Comparison of ENCODE assay signal across 25 cellular contexts in genomic region chr17:28733346-28733745, GRCh38. TPM values are rescaled to one million over a fixed set of nuclear protein-coding genes. Genes with fewer than 3 reads are reported as not detected.
"Had no signal": no experiment of that assay in that cellular context is flagged by ENCODE, and none has a peak within 500 bp of the region (broad histone marks: within the 10 kb centered on the region; RNA-seq: fewer than 3 reads in every experiment).

No MANE protein-coding gene starts in this region.

- ATAC-seq: gastrocnemius medialis; naive thymus-derived CD4-positive, alpha-beta T cell; pancreas; psoas muscle; stimulated activated effector memory CD8-positive, alpha-beta T cell treated with anti-CD3 and anti-CD28 coated beads, Interleukin-12 subunit alpha, Interleukin-12 subunit beta, amount 100 ng/mL, for 72 hours had no signal

- H3K27me3 ChIP-seq: ascending aorta, gastrocnemius medialis, pancreas, sigmoid colon, suprapubic skin, tibial artery had no signal

- H3K4me3 ChIP-seq: ascending aorta, gastrocnemius medialis, pancreas, psoas muscle, sigmoid colon, suprapubic skin, tibial artery had no signal

- DNase-seq: activated CD4-positive, alpha-beta memory T cell treated with anti-CD3 and anti-CD28 coated beads, Interleukin-2, amount 10 ng/mL, durations not matched to agents 7 days and 5 days; activated CD4-positive, alpha-beta T cell treated with anti-CD3 and anti-CD28 coated beads for 1 hour; activated CD4-positive, alpha-beta T cell treated with anti-CD3 and anti-CD28 coated beads, Interleukin-2, amount 10 ng/mL, durations not matched to agents 7 days and 5 days; activated CD8-positive, alpha-beta memory T cell treated with anti-CD3 and anti-CD28 coated beads, Interleukin-2, amount 50 U/mL, for 48 hours; activated gamma-delta T cell; activated naive CD4-positive, alpha-beta T cell treated with anti-CD3 and anti-CD28 coated beads, Interleukin-2, amount 10 ng/mL, durations not matched to agents 7 days and 5 days; activated naive CD8-positive, alpha-beta T cell treated with anti-CD3 and anti-CD28 coated beads, Interleukin-2, amount 10 ng/mL, durations not matched to agents 7 days and 5 days; activated T-cell treated with anti-CD3 and anti-CD28 coated beads, Interleukin-2, amount 50 U/mL, for 24 hours; central memory CD4-positive, alpha-beta T cell; gastrocnemius medialis; glutamatergic neuron; midbrain; naive thymus-derived CD4-positive, alpha-beta T cell; psoas muscle; sigmoid colon; small intestine; stimulated activated CD4-positive, alpha-beta T cell treated with anti-CD3 and anti-CD28 coated beads, Interleukin-4, amount 100 ng/mL, for 24 hours; T-helper 9 cell; tibial artery had no signal

- H3K4me3 Mint-ChIP-seq: activated CD4-positive, alpha-beta memory T cell treated with anti-CD3 and anti-CD28 coated beads, Interleukin-2, amount 10 ng/mL, durations not matched to agents 7 days and 5 days; activated CD4-positive, alpha-beta T cell treated with anti-CD3 and anti-CD28 coated beads, Interleukin-2, amount 10 ng/mL, durations not matched to agents 7 days and 5 days; activated naive CD4-positive, alpha-beta T cell treated with anti-CD3 and anti-CD28 coated beads, Interleukin-2, amount 10 ng/mL, durations not matched to agents 7 days and 5 days; activated naive CD8-positive, alpha-beta T cell treated with anti-CD3 and anti-CD28 coated beads, Interleukin-2, amount 10 ng/mL, durations not matched to agents 7 days and 5 days; activated T-cell treated with anti-CD3 and anti-CD28 coated beads, Interleukin-2, amount 50 U/mL, for 24 hours; naive thymus-derived CD4-positive, alpha-beta T cell; stimulated activated effector memory CD8-positive, alpha-beta T cell treated with anti-CD3 and anti-CD28 coated beads, Interleukin-12 subunit alpha, Interleukin-12 subunit beta, amount 100 ng/mL, for 72 hours; T-helper 1 cell treated with Interleukin-12 subunit alpha and Interleukin-12 subunit beta and Interleukin-4 antibody, amounts not matched to agents 30 μg/mL and 1 μg/mL, for 36 hours had no signal

- H3K4me1 ChIP-seq: ascending aorta, psoas muscle had no signal

- H3K9me3 ChIP-seq: ascending aorta, gastrocnemius medialis, pancreas, psoas muscle, sigmoid colon, suprapubic skin, tibial artery had no signal

- H3K9me3 Mint-ChIP-seq: activated CD4-positive, alpha-beta memory T cell treated with anti-CD3 and anti-CD28 coated beads, Interleukin-2, amount 10 ng/mL, durations not matched to agents 7 days and 5 days; activated CD4-positive, alpha-beta T cell treated with anti-CD3 and anti-CD28 coated beads, Interleukin-2, amount 10 ng/mL, durations not matched to agents 7 days and 5 days; activated naive CD8-positive, alpha-beta T cell treated with anti-CD3 and anti-CD28 coated beads, Interleukin-2, amount 10 ng/mL, durations not matched to agents 7 days and 5 days; activated T-cell treated with anti-CD3 and anti-CD28 coated beads, Interleukin-2, amount 50 U/mL, for 24 hours; stimulated activated effector memory CD8-positive, alpha-beta T cell treated with anti-CD3 and anti-CD28 coated beads, Interleukin-12 subunit alpha, Interleukin-12 subunit beta, amount 100 ng/mL, for 72 hours; T-helper 1 cell treated with Interleukin-12 subunit alpha and Interleukin-12 subunit beta and Interleukin-4 antibody, amounts not matched to agents 30 μg/mL and 1 μg/mL, for 36 hours had no signal

- H3K27ac Mint-ChIP-seq: activated CD4-positive, alpha-beta memory T cell treated with anti-CD3 and anti-CD28 coated beads, Interleukin-2, amount 10 ng/mL, durations not matched to agents 7 days and 5 days; activated CD4-positive, alpha-beta T cell treated with anti-CD3 and anti-CD28 coated beads, Interleukin-2, amount 10 ng/mL, durations not matched to agents 7 days and 5 days; activated naive CD4-positive, alpha-beta T cell treated with anti-CD3 and anti-CD28 coated beads, Interleukin-2, amount 10 ng/mL, durations not matched to agents 7 days and 5 days; activated naive CD8-positive, alpha-beta T cell treated with anti-CD3 and anti-CD28 coated beads, Interleukin-2, amount 10 ng/mL, durations not matched to agents 7 days and 5 days; activated T-cell treated with anti-CD3 and anti-CD28 coated beads, Interleukin-2, amount 50 U/mL, for 24 hours; naive thymus-derived CD4-positive, alpha-beta T cell; stimulated activated effector memory CD8-positive, alpha-beta T cell treated with anti-CD3 and anti-CD28 coated beads, Interleukin-12 subunit alpha, Interleukin-12 subunit beta, amount 100 ng/mL, for 72 hours; T-helper 1 cell treated with Interleukin-12 subunit alpha and Interleukin-12 subunit beta and Interleukin-4 antibody, amounts not matched to agents 30 μg/mL and 1 μg/mL, for 36 hours had no signal

- H3K27ac ChIP-seq: ascending aorta, gastrocnemius medialis, pancreas, psoas muscle, sigmoid colon, suprapubic skin, tibial artery, VCaP had no signal

- H3K27me3 Mint-ChIP-seq: activated CD4-positive, alpha-beta memory T cell treated with anti-CD3 and anti-CD28 coated beads, Interleukin-2, amount 10 ng/mL, durations not matched to agents 7 days and 5 days; activated CD4-positive, alpha-beta T cell treated with anti-CD3 and anti-CD28 coated beads, Interleukin-2, amount 10 ng/mL, durations not matched to agents 7 days and 5 days; activated naive CD4-positive, alpha-beta T cell treated with anti-CD3 and anti-CD28 coated beads, Interleukin-2, amount 10 ng/mL, durations not matched to agents 7 days and 5 days; activated naive CD8-positive, alpha-beta T cell treated with anti-CD3 and anti-CD28 coated beads, Interleukin-2, amount 10 ng/mL, durations not matched to agents 7 days and 5 days; activated T-cell treated with anti-CD3 and anti-CD28 coated beads, Interleukin-2, amount 50 U/mL, for 24 hours; naive thymus-derived CD4-positive, alpha-beta T cell had no signal

- H3K36me3 ChIP-seq: ascending aorta, gastrocnemius medialis, pancreas, sigmoid colon, suprapubic skin, tibial artery had no signal

RNA-seq across cellular contexts. Expression of gene TLCD1, which starts 7.3 kb away (rescaled TPM):
- total RNA-seq: ascending aorta had no signal
